ENCODE assay signal across 25 cellular contexts in the genomic region with DNA sequence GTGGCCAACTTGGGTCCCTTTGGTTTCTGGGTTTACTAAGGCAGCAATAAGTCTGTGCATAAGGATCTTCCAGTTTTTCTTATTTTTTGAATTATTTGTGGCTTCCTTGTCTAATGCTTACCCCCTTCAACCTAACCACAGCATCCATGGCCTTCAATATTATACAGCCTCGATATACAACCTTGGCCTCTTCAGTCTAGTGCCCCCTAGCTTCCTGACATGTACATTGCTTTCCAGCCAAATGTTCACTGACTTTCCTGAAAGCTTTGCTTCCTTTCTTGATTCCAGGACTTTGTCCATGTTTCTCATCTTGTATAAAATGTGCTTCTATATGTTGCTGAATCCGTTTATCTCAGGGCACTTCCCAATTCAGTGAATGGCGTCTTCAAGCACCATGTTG.
DNase-seq lines count a peak whose midpoint lies in the region; ATAC-seq and TF ChIP-seq lines count a peak whose summit lies in the region.
"Had no signal": no experiment of that assay in that cellular context is flagged by ENCODE, and none has a peak within 500 bp of the region (broad histone marks: within the 10 kb centered on the region; RNA-seq: fewer than 3 reads in every experiment).

No MANE protein-coding gene starts in this region.

- no peak overlapping the region for H3K27ac Mint-ChIP-seq in endodermal cell
- H3K27ac Mint-ChIP-seq in activated CD4-positive, alpha-beta T cell treated with anti-CD3 and anti-CD28 coated beads, Interleukin-2, amount 10 ng/mL, durations not matched to agents 7 days and 5 days: no peak overlapping the region
- no peak overlapping the region for H3K27ac Mint-ChIP-seq in activated CD8-positive, alpha-beta T cell treated with anti-CD3 and anti-CD28 coated beads for 36 hours
- H3K27ac Mint-ChIP-seq: T-helper 17 cell had no signal

- H3K27me3 ChIP-seq in DOHH2 (ENCODE audit: control insufficient read depth, low read length) (no peaks in the 10 kb centered on the region), endodermal cell (ENCODE audit: control insufficient read depth, insufficient read depth, low read length, poor library complexity, severe bottlenecking) (no peaks in the 10 kb centered on the region)

- TF ChIP-seq POLR2A in NB4 (IDR thresholded peaks at IDR 0.05; ENCODE audit: extremely low read depth, insufficient read length): no peak

- POLR2A ChIA-PET in activated CD4-positive, alpha-beta T cell treated with anti-CD3 and anti-CD28 coated beads, Interleukin-2, amount 10 ng/mL, durations not matched to agents 7 days and 5 days (lab: Charles Lee): no interaction called here
- POLR2A ChIA-PET in activated CD8-positive, alpha-beta T cell treated with anti-CD3 and anti-CD28 coated beads for 36 hours (lab: Charles Lee): no interaction called here

- H3K27ac ChIP-seq in DOHH2 (ENCODE audit: low read depth, low read length) (no peak overlapping the region), endodermal cell (ENCODE audit: low read depth, low read length) (no peak overlapping the region)
- H3K27ac ChIP-seq: HL-60 had no signal

- H3K36me3 Mint-ChIP-seq in endodermal cell (ENCODE audit: low read depth): no peaks in the 10 kb centered on the region
- H3K36me3 Mint-ChIP-seq in activated CD4-positive, alpha-beta T cell treated with anti-CD3 and anti-CD28 coated beads, Interleukin-2, amount 10 ng/mL, durations not matched to agents 7 days and 5 days (ENCODE audit: low read depth): no peaks in the 10 kb centered on the region
- no peaks in the 10 kb centered on the region for H3K36me3 Mint-ChIP-seq in activated CD8-positive, alpha-beta T cell treated with anti-CD3 and anti-CD28 coated beads for 36 hours (ENCODE audit: low read depth)

- no peaks in the 10 kb centered on the region for H3K9me2 ChIP-seq in DOHH2 (replicated peaks; ENCODE audit: control insufficient read depth, low read length)

- H3K4me1 ChIP-seq in DOHH2 (ENCODE audit: control insufficient read depth, low read length) (no peaks in the 10 kb centered on the region), endodermal cell (ENCODE audit: control insufficient read depth, insufficient read depth, low read length) (peaks cover 19% of the 10 kb centered on the region)

- no peak overlapping the region for H3K4me3 ChIP-seq in DOHH2 (ENCODE audit: low read length)
- H3K4me3 ChIP-seq in NB4 (ENCODE audit: low read depth, low read length): no peak overlapping the region
- no peak overlapping the region for H3K4me3 ChIP-seq in endodermal cell (ENCODE audit: low read length)
- H3K4me3 ChIP-seq: K562 had no signal

- H3F3A ChIP-seq in DOHH2 (ENCODE audit: control insufficient read depth, insufficient read depth): no peaks in the 10 kb centered on the region

- H4K20me1 ChIP-seq in DOHH2 (ENCODE audit: control insufficient read depth, insufficient read depth, low read depth, low read length): no peaks in the 10 kb centered on the region

- 93% methylated on average over 3 of the region's 3 CpGs for WGBS in endodermal cell (ENCODE audit: insufficient coverage in 1 of 2, insufficient read length in 1 of 2), 2 experiments

- TF ChIP-seq CTCF in DOHH2 (IDR thresholded peaks at IDR 0.05; ENCODE audit: low read depth, low read length, poor library complexity, severe bottlenecking) (peak; percentile 41), NB4 (IDR thresholded peaks at IDR 0.05; ENCODE audit: low read depth, low read length) (peak; percentile 14), endodermal cell (conservative IDR thresholded peaks at IDR 0.05) (peak; percentile 64), GM13976 (IDR thresholded peaks at IDR 0.05; ENCODE audit: borderline replicate concordance, control extremely low read depth, extremely low read depth, insufficient read depth, missing control alignments) (no peak)
- no peak for TF ChIP-seq CTCF in activated CD8-positive, alpha-beta T cell treated with anti-CD3 and anti-CD28 coated beads for 36 hours (IDR thresholded peaks at IDR 0.05)

- H3K4me2 ChIP-seq in DOHH2 (ENCODE audit: low read length): no peak overlapping the region

- intact Hi-C loops in activated CD8-positive, alpha-beta T cell treated with anti-CD3 and anti-CD28 coated beads for 36 hours (cut with micrococcal nuclease): no loop called here

- no peaks in the 10 kb centered on the region for H3K79me2 ChIP-seq in DOHH2 (ENCODE audit: control insufficient read depth, low read length)

- H3K9me3 ChIP-seq in DOHH2 (ENCODE audit: control insufficient read depth, insufficient read depth, low read length) (no peaks in the 10 kb centered on the region), endodermal cell (ENCODE audit: control insufficient read depth, low read length) (no peaks in the 10 kb centered on the region)

- H3K9ac ChIP-seq in endodermal cell (ENCODE audit: extremely low read depth, low read length, poor library complexity, severe bottlenecking): no peak overlapping the region

- no peak overlapping the region for H3K4me3 Mint-ChIP-seq in endodermal cell
- H3K4me3 Mint-ChIP-seq in activated CD4-positive, alpha-beta T cell treated with anti-CD3 and anti-CD28 coated beads, Interleukin-2, amount 10 ng/mL, durations not matched to agents 7 days and 5 days: no peak overlapping the region
- no peak overlapping the region for H3K4me3 Mint-ChIP-seq in activated CD8-positive, alpha-beta T cell treated with anti-CD3 and anti-CD28 coated beads for 36 hours
- H3K4me3 Mint-ChIP-seq: T-helper 17 cell had no signal

- peaks cover 37% of the 10 kb centered on the region for H3K4me1 Mint-ChIP-seq in endodermal cell
- no peaks in the 10 kb centered on the region for H3K4me1 Mint-ChIP-seq in activated CD4-positive, alpha-beta T cell treated with anti-CD3 and anti-CD28 coated beads, Interleukin-2, amount 10 ng/mL, durations not matched to agents 7 days and 5 days
- no peaks in the 10 kb centered on the region for H3K4me1 Mint-ChIP-seq in activated CD8-positive, alpha-beta T cell treated with anti-CD3 and anti-CD28 coated beads for 36 hours (ENCODE audit: low read depth)
- H3K4me1 Mint-ChIP-seq: T-helper 17 cell had no signal

- in situ Hi-C loops in GM13976 (cut with MboI; ENCODE audit: low sequenced_read_pairs, unreplicated experiment): no loop called here

- H3K9me3 Mint-ChIP-seq in endodermal cell: peaks cover 9% of the 10 kb centered on the region
- H3K9me3 Mint-ChIP-seq in activated CD4-positive, alpha-beta T cell treated with anti-CD3 and anti-CD28 coated beads, Interleukin-2, amount 10 ng/mL, durations not matched to agents 7 days and 5 days: no peaks in the 10 kb centered on the region
- H3K9me3 Mint-ChIP-seq in activated CD8-positive, alpha-beta T cell treated with anti-CD3 and anti-CD28 coated beads for 36 hours: peaks cover 9% of the 10 kb centered on the region

- ATAC-seq in activated CD8-positive, alpha-beta T cell treated with anti-CD3 and anti-CD28 coated beads for 36 hours: no peak
- ATAC-seq: HepG2, K562, T-helper 17 cell had no signal

- CTCF ChIA-PET in activated CD4-positive, alpha-beta T cell treated with anti-CD3 and anti-CD28 coated beads, Interleukin-2, amount 10 ng/mL, durations not matched to agents 7 days and 5 days (lab: Charles Lee): no interaction called here
- CTCF ChIA-PET in activated CD8-positive, alpha-beta T cell treated with anti-CD3 and anti-CD28 coated beads for 36 hours (lab: Charles Lee): no interaction called here

- peaks cover 27% of the 10 kb centered on the region for H3K27me3 Mint-ChIP-seq in endodermal cell (ENCODE audit: insufficient read depth)
- H3K27me3 Mint-ChIP-seq in activated CD4-positive, alpha-beta T cell treated with anti-CD3 and anti-CD28 coated beads, Interleukin-2, amount 10 ng/mL, durations not matched to agents 7 days and 5 days: no peaks in the 10 kb centered on the region
- H3K27me3 Mint-ChIP-seq in activated CD8-positive, alpha-beta T cell treated with anti-CD3 and anti-CD28 coated beads for 36 hours: no peaks in the 10 kb centered on the region
- H3K27me3 Mint-ChIP-seq: T-helper 17 cell had no signal

- no peaks in the 10 kb centered on the region for H3K36me3 ChIP-seq in DOHH2 (ENCODE audit: control insufficient read depth, low read length)
- no peaks in the 10 kb centered on the region for H3K36me3 ChIP-seq in endodermal cell (ENCODE audit: control insufficient read depth, insufficient read depth, low read length)

- no peak for DNase-seq in NB4 (ENCODE audit: low read depth)
- DNase-seq in endodermal cell: no peak
- DNase-seq in COLO829 (ENCODE audit: low spot score): no peak
- no peak for DNase-seq in activated CD4-positive, alpha-beta T cell treated with anti-CD3 and anti-CD28 coated beads, Interleukin-2, amount 10 ng/mL, durations not matched to agents 7 days and 5 days
- DNase-seq in GM13976 (ENCODE audit: low spot score): no peak
- no peak for DNase-seq in activated CD8-positive, alpha-beta T cell treated with anti-CD3 and anti-CD28 coated beads for 36 hours
- DNase-seq: AML-193; COR-L47; DMS79; MM.1S; NCI-H1092 treated with DMSO at 0.1 percent for 48 hours; NCI-H146; NCI-H2029; NCI-H226; NCI-H524; NCI-H774; NK-92 treated with Interleukin-12 subunit alpha and Interleukin-12 subunit beta, amount 100 ng/mL, for 24 hours; OCI-M1; Right ventricle myocardium superior; SW 1271; T-helper 17 cell had no signal

Comparison
In these comparisons a context has a peak if more than half of its experiments do, and no peak if none do; other contexts are left out.
1. CTCF ChIP-seq: peak in DOHH2 (single experiment), NB4 (single experiment) and endodermal cell (single experiment); none in GM13976 (single experiment) and activated CD8-positive, alpha-beta T cell treated with anti-CD3 and anti-CD28 coated beads for 36 hours (single experiment).